Comparison of ENCODE assay signal across 26 cellular contexts in genomic region chr6:102039450-102039849, GRCh38.
"Had no signal": no experiment of that assay in that cellular context is flagged by ENCODE, and none has a peak within 500 bp of the region (broad histone marks: within the 10 kb centered on the region; RNA-seq: fewer than 3 reads in every experiment).

No MANE protein-coding gene starts in this region.

- H3K4me1 ChIP-seq: prostate gland, sigmoid colon, tibial artery, upper lobe of right lung had no signal

- H3K27me3 ChIP-seq: neutrophil, ovary, sigmoid colon, tibial artery, upper lobe of right lung had no signal

- H3K9me3 Mint-ChIP-seq: nephron progenitor cell had no signal

- H3K27ac ChIP-seq: neutrophil, ovary, prostate gland, sigmoid colon, tibial artery, upper lobe of right lung had no signal

- H3K36me3 ChIP-seq: neutrophil, ovary, prostate gland, sigmoid colon, tibial artery, upper lobe of right lung had no signal

- H3K27me3 Mint-ChIP-seq: activated CD8-positive, alpha-beta T cell treated with anti-CD3 and anti-CD28 coated beads for 36 hours; activated T-helper 17 cell treated with anti-CD3 and anti-CD28 coated beads, Interleukin-2, amount 50 U/mL, for 72 hours; dendritic cell treated with granulocyte-macrophage colony-stimulating factor and Interleukin-4, amounts not matched to agents 40 ng/mL and 50 ng/mL, for 4 days; stimulated activated naive CD8-positive, alpha-beta T cell treated with anti-CD3 and anti-CD28 coated beads, Interleukin-15, Interleukin-2, amounts not matched to agents 100 ng/mL and 50 ng/mL, for 24 hours had no signal

- H3K27ac Mint-ChIP-seq: activated CD8-positive, alpha-beta T cell treated with anti-CD3 and anti-CD28 coated beads for 36 hours; activated T-helper 17 cell treated with anti-CD3 and anti-CD28 coated beads, Interleukin-2, amount 50 U/mL, for 72 hours; dendritic cell treated with granulocyte-macrophage colony-stimulating factor and Interleukin-4, amounts not matched to agents 40 ng/mL and 50 ng/mL, for 4 days; nephron progenitor cell; stimulated activated effector memory CD8-positive, alpha-beta T cell treated with anti-CD3 and anti-CD28 coated beads, Interleukin-12 subunit alpha, Interleukin-12 subunit beta, amount 100 ng/mL, for 72 hours; stimulated activated naive CD8-positive, alpha-beta T cell treated with anti-CD3 and anti-CD28 coated beads, Interleukin-15, Interleukin-2, amounts not matched to agents 100 ng/mL and 50 ng/mL, for 24 hours had no signal

- H3K4me1 Mint-ChIP-seq: activated T-helper 17 cell treated with anti-CD3 and anti-CD28 coated beads, Interleukin-2, amount 50 U/mL, for 72 hours; stimulated activated effector memory CD8-positive, alpha-beta T cell treated with anti-CD3 and anti-CD28 coated beads, Interleukin-12 subunit alpha, Interleukin-12 subunit beta, amount 100 ng/mL, for 72 hours had no signal

- H3K4me3 Mint-ChIP-seq: activated CD8-positive, alpha-beta T cell treated with anti-CD3 and anti-CD28 coated beads for 36 hours; activated T-cell treated with anti-CD3 and anti-CD28 coated beads, Interleukin-2, amount 50 U/mL, for 4 hours; activated T-helper 17 cell treated with anti-CD3 and anti-CD28 coated beads, Interleukin-2, amount 50 U/mL, for 72 hours; dendritic cell treated with granulocyte-macrophage colony-stimulating factor and Interleukin-4, amounts not matched to agents 40 ng/mL and 50 ng/mL, for 4 days; nephron progenitor cell; stimulated activated effector memory CD8-positive, alpha-beta T cell treated with anti-CD3 and anti-CD28 coated beads, Interleukin-12 subunit alpha, Interleukin-12 subunit beta, amount 100 ng/mL, for 72 hours; stimulated activated naive CD8-positive, alpha-beta T cell treated with anti-CD3 and anti-CD28 coated beads, Interleukin-15, Interleukin-2, amounts not matched to agents 100 ng/mL and 50 ng/mL, for 24 hours had no signal

- DNase-seq: activated CD4-positive, alpha-beta T cell treated with anti-CD3 and anti-CD28 coated beads, Interleukin-2, amount 50 U/mL, for 1 hour; activated CD8-positive, alpha-beta T cell treated with anti-CD3 and anti-CD28 coated beads for 36 hours; activated gamma-delta T cell treated with Interleukin-2 at 50 U/mL for 16 hours; activated naive CD4-positive, alpha-beta T cell treated with anti-CD3 and anti-CD28 coated beads, Interleukin-2, amount 50 U/mL, for 16 hours; activated T-cell treated with anti-CD3 and anti-CD28 coated beads, Interleukin-2, amount 50 U/mL, for 4 hours; amniotic stem cell; caudate nucleus; effector CD4-positive, alpha-beta T cell; glutamatergic neuron; left colon; mammary epithelial cell; nephron progenitor cell; ovary; sigmoid colon; small intestine; stimulated activated CD4-positive, alpha-beta T cell treated with anti-CD3 and anti-CD28 coated beads, Interleukin-4, amount 100 ng/mL, for 24 hours; substantia nigra; T-helper 2 cell; tibial artery; upper lobe of right lung had no signal

- H3K4me3 ChIP-seq: ovary, prostate gland, sigmoid colon, tibial artery, upper lobe of right lung had no signal

- ATAC-seq: activated CD8-positive, alpha-beta T cell treated with anti-CD3 and anti-CD28 coated beads for 36 hours; activated T-cell treated with anti-CD3 and anti-CD28 coated beads, Interleukin-2, amount 50 U/mL, for 4 hours; activated T-helper 17 cell treated with anti-CD3 and anti-CD28 coated beads, Interleukin-2, amount 50 U/mL, for 72 hours; left colon; stimulated activated effector memory CD8-positive, alpha-beta T cell treated with anti-CD3 and anti-CD28 coated beads, Interleukin-12 subunit alpha, Interleukin-12 subunit beta, amount 100 ng/mL, for 72 hours; upper lobe of right lung had no signal

- H3K36me3 Mint-ChIP-seq: stimulated activated effector memory CD8-positive, alpha-beta T cell treated with anti-CD3 and anti-CD28 coated beads, Interleukin-12 subunit alpha, Interleukin-12 subunit beta, amount 100 ng/mL, for 72 hours had no signal

- H3K9me3 ChIP-seq: neutrophil, ovary, prostate gland, sigmoid colon, tibial artery, upper lobe of right lung had no signal
